ENCODE assay signal across 9 cellular contexts in genomic region chr22:42443240-42444059, GRCh38. TPM values are rescaled to one million over a fixed set of nuclear protein-coding genes. Genes with fewer than 3 reads are reported as not detected.
DNase-seq lines count a peak whose midpoint lies in the region; ATAC-seq and TF ChIP-seq lines count a peak whose summit lies in the region.
"Had no signal": no experiment of that assay in that cellular context is flagged by ENCODE, and none has a peak within 500 bp of the region (broad histone marks: within the 10 kb centered on the region; RNA-seq: fewer than 3 reads in every experiment).

No MANE protein-coding gene starts in this region.

- H3K4me3 ChIP-seq in astrocyte of the spinal cord (ENCODE audit: low read depth, low read length) (peak overlapping the region; percentile 32), mucosa of descending colon (no peak overlapping the region)

- intact Hi-C loops in mucosa of descending colon (cut with DNase I, micrococcal nuclease), result no loop called here

- in situ Hi-C loops in astrocyte of the spinal cord (cut with HindIII; ENCODE audit: low sequenced_read_pairs), result no loop called here

- no peaks in the 10 kb centered on the region for H3K36me3 ChIP-seq in mucosa of descending colon (ENCODE audit: low read depth)

- TF ChIP-seq CTCF in astrocyte of the spinal cord (IDR thresholded peaks at IDR 0.05; ENCODE audit: low read depth, low read length) (no peak), mucosa of descending colon (IDR thresholded peaks at IDR 0.05) (no peak)

- H3K9me3 ChIP-seq in mucosa of descending colon, result no peaks in the 10 kb centered on the region

- ATAC-seq in mucosa of descending colon (peak; percentile 8), HG02759 (IDR thresholded peaks at IDR 0.05; ENCODE audit: unreplicated experiment) (no peak)

- peak; percentile 10 for DNase-seq in stimulated activated CD4-positive, alpha-beta T cell treated with anti-CD3 and anti-CD28 coated beads, Interleukin-12 subunit alpha, Interleukin-12 subunit beta, amount 100 ng/mL, for 4 hours
- no peak for DNase-seq in stimulated activated CD4-positive, alpha-beta T cell treated with anti-CD3 and anti-CD28 coated beads, Interleukin-2, amount 100 ng/mL, for 48 hours
- DNase-seq in astrocyte of the spinal cord (ENCODE audit: low read depth, low spot score), result no peak
- DNase-seq in mucosa of descending colon, result no peak
- DNase-seq in NOMO-1 treated with DMSO at 0.1 percent for 48 hours (lab: John Stamatoyannopoulos, UW; ENCODE audit: unreplicated experiment), result no peak
- no peak for DNase-seq in NCI-H2227 (lab: John Stamatoyannopoulos, UW; ENCODE audit: unreplicated experiment)
- DNase-seq in Kasumi-1 (lab: John Stamatoyannopoulos, UW), result no peak

- H3K4me1 ChIP-seq in mucosa of descending colon (ENCODE audit: low read depth), result peaks cover 11% of the 10 kb centered on the region

RNA-seq across cellular contexts. Expression of gene NFAM1, which starts 11.2 kb away (rescaled TPM):
- 1 to 10 TPM in 2 of 3 donors, under 1 TPM in 1; 0.46 to 3.1 (median 2.9) TPM for total RNA-seq in mucosa of descending colon
- total RNA-seq: myocyte had no signal
